In genomic region chr3:124659175-124659574, GRCh38 we compare ENCODE assay signal across 1 cellular context.
TF ChIP-seq lines count a peak whose summit lies in the region.

No MANE protein-coding gene starts in this region.

TF ChIP-seq in GM12878, 131 proteins besides CTCF, POLR2A, EP300 and RAD21 (continued from another document):
- TF ChIP-seq REST (IDR thresholded peaks at IDR 0.05; ENCODE audit: low read depth, low read length) (no peak), TBL1XR1 (IDR thresholded peaks at IDR 0.05; ENCODE audit: low read depth, low read length) (no peak), ASH2L (IDR thresholded peaks at IDR 0.05; ENCODE audit: borderline replicate concordance, low read depth) (no peak), TAF1 (IDR thresholded peaks at IDR 0.05; ENCODE audit: borderline replicate concordance, low read depth, low read length) (no peak), ELK1 (IDR thresholded peaks at IDR 0.05; ENCODE audit: low read depth, low read length) (no peak), IRF4 (IDR thresholded peaks at IDR 0.05; ENCODE audit: low read depth, low read length) (no peak), CHD4 (IDR thresholded peaks at IDR 0.05) (no peak), ZBED1 (IDR thresholded peaks at IDR 0.05; ENCODE audit: borderline replicate concordance) (no peak), MEF2B (IDR thresholded peaks at IDR 0.05; ENCODE audit: partially characterized antibody, poor library complexity, severe bottlenecking) (peak; percentile 63), SREBF1 (IDR thresholded peaks at IDR 0.05; ENCODE audit: low read length) (no peak), IRF5 (IDR thresholded peaks at IDR 0.05; ENCODE audit: borderline replicate concordance) (no peak), BCL3 (IDR thresholded peaks at IDR 0.05; ENCODE audit: borderline replicate concordance, insufficient read depth, low read depth, low read length, poor library complexity, severe bottlenecking) (no peak), ZNF384 (IDR thresholded peaks at IDR 0.05; ENCODE audit: borderline replicate concordance, low read depth, low read length) (no peak), IRF3 (IDR thresholded peaks at IDR 0.05) (no peak), SPI1 (IDR thresholded peaks at IDR 0.05; ENCODE audit: borderline replicate concordance, insufficient read depth, low read depth, low read length) (peak; percentile 68; the same call in 1 of the 2 replicates), ESRRA (IDR thresholded peaks at IDR 0.05; ENCODE audit: low read length) (no peak)
